8 cellular contexts compared by ENCODE assay signal in genomic region chr6:37170273-37171140, GRCh38. TPM values are rescaled to one million over a fixed set of nuclear protein-coding genes. Genes with fewer than 3 reads are reported as not detected.
DNase-seq lines count a peak whose midpoint lies in the region; ATAC-seq and TF ChIP-seq lines count a peak whose summit lies in the region.

No MANE protein-coding gene starts in this region.

- peaks cover 0 to 2% (median 0%) of the 10 kb centered on the region in 5 donors for H3K9me3 Mint-ChIP-seq in CD8-positive, alpha-beta memory T cell
- no peaks in the 10 kb centered on the region for H3K9me3 Mint-ChIP-seq in activated naive CD8-positive, alpha-beta T cell treated with anti-CD3 and anti-CD28 coated beads, Interleukin-2, amount 10 ng/mL, durations not matched to agents 7 days and 5 days

- peak overlapping the region; percentile 89 for H3K27ac ChIP-seq in CD8-positive, alpha-beta memory T cell (ENCODE audit: low read depth, low read length)
- H3K27ac ChIP-seq in Panc1 (ENCODE audit: low read length) = peak overlapping the region; percentile 96
- H3K27ac ChIP-seq in left ventricle myocardium inferior (replicated peaks) = peak overlapping the region; percentile 96

- peak overlapping the region; percentile 88 to 98 (median 94) for H3K27ac Mint-ChIP-seq in CD8-positive, alpha-beta memory T cell
- peak overlapping the region; percentile 97 for H3K27ac Mint-ChIP-seq in activated naive CD8-positive, alpha-beta T cell treated with anti-CD3 and anti-CD28 coated beads, Interleukin-2, amount 10 ng/mL, durations not matched to agents 7 days and 5 days

- peaks cover 43% of the 10 kb centered on the region for H3K36me3 ChIP-seq in CD8-positive, alpha-beta memory T cell (ENCODE audit: insufficient read depth, low read length)
- H3K36me3 ChIP-seq in Panc1 (ENCODE audit: control insufficient read depth, insufficient read depth, low read length) = peaks cover 12% of the 10 kb centered on the region
- peaks cover 31% of the 10 kb centered on the region for H3K36me3 ChIP-seq in left ventricle myocardium inferior

- H3K4me1 Mint-ChIP-seq in CD8-positive, alpha-beta memory T cell = peaks cover 48 to 49% (median 49%) of the 10 kb centered on the region in 3 donors
- peaks cover 30% of the 10 kb centered on the region for H3K4me1 Mint-ChIP-seq in activated naive CD8-positive, alpha-beta T cell treated with anti-CD3 and anti-CD28 coated beads, Interleukin-2, amount 10 ng/mL, durations not matched to agents 7 days and 5 days

- in situ Hi-C loops in Panc1 (cut with HindIII; ENCODE audit: low pct_unique_long_range_greater_than_20kb, low sequenced_read_pairs) = no loop called here

- peak overlapping the region; percentile 90 to 99 (median 94) for H3K4me3 Mint-ChIP-seq in CD8-positive, alpha-beta memory T cell
- peak overlapping the region; percentile 89 for H3K4me3 Mint-ChIP-seq in activated naive CD8-positive, alpha-beta T cell treated with anti-CD3 and anti-CD28 coated beads, Interleukin-2, amount 10 ng/mL, durations not matched to agents 7 days and 5 days

- peaks cover 38 to 49% (median 39%) of the 10 kb centered on the region in 3 donors for H3K36me3 Mint-ChIP-seq in CD8-positive, alpha-beta memory T cell
- peaks cover 51% of the 10 kb centered on the region for H3K36me3 Mint-ChIP-seq in activated naive CD8-positive, alpha-beta T cell treated with anti-CD3 and anti-CD28 coated beads, Interleukin-2, amount 10 ng/mL, durations not matched to agents 7 days and 5 days

- CTCF ChIA-PET in CD8-positive, alpha-beta memory T cell (lab: Charles Lee) = interaction anchor here (0.6 to 16.9 kb wide), 20 partner anchors 8 to 321 kb away, joined by 3 to 461 read pairs (median 6); partner anchors contain the start of genes C6orf89 and PPIL1
- CTCF ChIA-PET in Panc1 (lab: Charles Lee) = interaction anchor here (0.5 to 3.4 kb wide), 8 partner anchors 14 to 151 kb away, joined by 3 to 23 read pairs (median 4); no protein-coding TSS in a partner anchor

- peak; percentile 49 for TF ChIP-seq CTCF in Panc1 (IDR thresholded peaks at IDR 0.05)
- peak; percentile 43 for TF ChIP-seq CTCF in left ventricle myocardium inferior (IDR thresholded peaks at IDR 0.05; ENCODE audit: borderline replicate concordance)

- no peaks in the 10 kb centered on the region for H3K27me3 ChIP-seq in CD8-positive, alpha-beta memory T cell (ENCODE audit: insufficient read depth, low read length, poor library complexity, severe bottlenecking)
- no peaks in the 10 kb centered on the region for H3K27me3 ChIP-seq in Panc1 (ENCODE audit: control insufficient read depth, insufficient read depth, low read length)
- no peaks in the 10 kb centered on the region for H3K27me3 ChIP-seq in left ventricle myocardium inferior (ENCODE audit: low read depth)

- intact Hi-C loops in Panc1 (cut with micrococcal nuclease; ENCODE audit: unreplicated experiment) (loop anchor here (5.0 kb wide), 1 partner anchor 38 kb away; no protein-coding TSS in a partner anchor), left ventricle myocardium inferior (cut with micrococcal nuclease) (no loop called here)

- peaks cover 38% of the 10 kb centered on the region for H3K4me1 ChIP-seq in CD8-positive, alpha-beta memory T cell (ENCODE audit: insufficient read depth, low read length)
- H3K4me1 ChIP-seq in Panc1 (ENCODE audit: control insufficient read depth, insufficient read depth, low read length) (peaks cover 31% of the 10 kb centered on the region), left ventricle myocardium inferior (peaks cover 58% of the 10 kb centered on the region)

- H3K27me3 Mint-ChIP-seq in CD8-positive, alpha-beta memory T cell = peaks cover 0 to 3% of the 10 kb centered on the region in 2 donors
- H3K27me3 Mint-ChIP-seq in activated naive CD8-positive, alpha-beta T cell treated with anti-CD3 and anti-CD28 coated beads, Interleukin-2, amount 10 ng/mL, durations not matched to agents 7 days and 5 days = no peaks in the 10 kb centered on the region

- peak; percentile 24 to 74 (median 52) for DNase-seq in CD8-positive, alpha-beta memory T cell
- DNase-seq in Panc1 (ENCODE audit: low read depth, low spot score) (no peak), left ventricle myocardium inferior (peak; percentile 50), retina (peak; percentile 87), NCI-H2107 (lab: John Stamatoyannopoulos, UW) (no peak)
- DNase-seq in activated naive CD8-positive, alpha-beta T cell treated with anti-CD3 and anti-CD28 coated beads, Interleukin-2, amount 10 ng/mL, durations not matched to agents 7 days and 5 days = no peak

- H3K4me3 ChIP-seq in CD8-positive, alpha-beta memory T cell (ENCODE audit: low read length) = peak overlapping the region; percentile 68
- H3K4me3 ChIP-seq in Panc1 (ENCODE audit: low read depth in 2 of 2, low read length in 2 of 2) (peak overlapping the region; percentile 80 to 81), left ventricle myocardium inferior (peak overlapping the region; percentile 98)

- ATAC-seq in GM19395 (IDR thresholded peaks at IDR 0.05; ENCODE audit: unreplicated experiment) (peak; percentile 33), HG03457 (IDR thresholded peaks at IDR 0.05; ENCODE audit: unreplicated experiment) (peak; percentile 24), Panc1 (peak; percentile 61)
- no peak for ATAC-seq in activated naive CD8-positive, alpha-beta T cell treated with anti-CD3 and anti-CD28 coated beads, Interleukin-2, amount 10 ng/mL, durations not matched to agents 7 days and 5 days (ENCODE audit: low read depth)

- POLR2A ChIA-PET in CD8-positive, alpha-beta memory T cell (lab: Charles Lee) = interaction anchor here (0.8 to 4.6 kb wide), 14 partner anchors 17 to 285 kb away, joined by 3 to 40 read pairs (median 4); partner anchors contain the start of genes C6orf89 and MTCH1
- POLR2A ChIA-PET in Panc1 (lab: Charles Lee) = interaction anchor here (0.6 to 0.9 kb wide), 4 partner anchors 43 to 142 kb away, joined by 3 to 10 read pairs (median 4); no protein-coding TSS in a partner anchor
- POLR2A ChIA-PET in activated naive CD8-positive, alpha-beta T cell treated with anti-CD3 and anti-CD28 coated beads, Interleukin-2, amount 10 ng/mL, durations not matched to agents 7 days and 5 days (lab: Charles Lee) = interaction anchor here (0.6 to 17.2 kb wide), 22 partner anchors 7 to 573 kb away, joined by 3 to 580 read pairs (median 6); partner anchors contain the start of gene C6orf89

- BruUV-seq in Panc1 (replicated peaks; lab: Mats Ljungman, UMichigan) = no TSS peak

- H3K9me3 ChIP-seq in CD8-positive, alpha-beta memory T cell (ENCODE audit: low read length) = no peaks in the 10 kb centered on the region
- H3K9me3 ChIP-seq in Panc1 (ENCODE audit: control insufficient read depth, insufficient read depth, low read depth, low read length) (no peaks in the 10 kb centered on the region), left ventricle myocardium inferior (replicated peaks) (no peaks in the 10 kb centered on the region)

RNA-seq across cellular contexts. Expression of gene PIM1, which starts 0.6 kb away (rescaled TPM):
- 10 to 100 TPM; 93.7 to 99.1 TPM for total RNA-seq in CD8-positive, alpha-beta memory T cell
- polyA plus RNA-seq in CD8-positive, alpha-beta memory T cell = 253 TPM
- total RNA-seq in Panc1 (2021; ENCODE audit: unreplicated experiment) = 42.1 TPM
- 24.5 TPM for polyA plus RNA-seq in Panc1 (2012; ENCODE audit: insufficient read length)
- 100 to 1,000 TPM; 428 to 445 TPM for total RNA-seq in activated naive CD8-positive, alpha-beta T cell treated with anti-CD3 and anti-CD28 coated beads, Interleukin-2, amount 10 ng/mL, durations not matched to agents 7 days and 5 days
- 28.9 TPM for total RNA-seq in left ventricle myocardium inferior

Comparison
In these comparisons a context has a peak if more than half of its experiments do, and no peak if none do; other contexts are left out.
1. DNase-seq: peak in CD8-positive, alpha-beta memory T cell (5 of 5), left ventricle myocardium inferior (single experiment) and retina (single experiment); none in Panc1 (single experiment), activated naive CD8-positive, alpha-beta T cell treated with anti-CD3 and anti-CD28 coated beads, Interleukin-2, amount 10 ng/mL, durations not matched to agents 7 days and 5 days (single experiment) and NCI-H2107 (single experiment).
2. Peak in every context shown above with its lines, with median percentiles within 50 percentile points of each other: H3K27ac ChIP-seq and H3K4me3 ChIP-seq.